Comparison of ENCODE assay signal across 10 cellular contexts in the genomic region with DNA sequence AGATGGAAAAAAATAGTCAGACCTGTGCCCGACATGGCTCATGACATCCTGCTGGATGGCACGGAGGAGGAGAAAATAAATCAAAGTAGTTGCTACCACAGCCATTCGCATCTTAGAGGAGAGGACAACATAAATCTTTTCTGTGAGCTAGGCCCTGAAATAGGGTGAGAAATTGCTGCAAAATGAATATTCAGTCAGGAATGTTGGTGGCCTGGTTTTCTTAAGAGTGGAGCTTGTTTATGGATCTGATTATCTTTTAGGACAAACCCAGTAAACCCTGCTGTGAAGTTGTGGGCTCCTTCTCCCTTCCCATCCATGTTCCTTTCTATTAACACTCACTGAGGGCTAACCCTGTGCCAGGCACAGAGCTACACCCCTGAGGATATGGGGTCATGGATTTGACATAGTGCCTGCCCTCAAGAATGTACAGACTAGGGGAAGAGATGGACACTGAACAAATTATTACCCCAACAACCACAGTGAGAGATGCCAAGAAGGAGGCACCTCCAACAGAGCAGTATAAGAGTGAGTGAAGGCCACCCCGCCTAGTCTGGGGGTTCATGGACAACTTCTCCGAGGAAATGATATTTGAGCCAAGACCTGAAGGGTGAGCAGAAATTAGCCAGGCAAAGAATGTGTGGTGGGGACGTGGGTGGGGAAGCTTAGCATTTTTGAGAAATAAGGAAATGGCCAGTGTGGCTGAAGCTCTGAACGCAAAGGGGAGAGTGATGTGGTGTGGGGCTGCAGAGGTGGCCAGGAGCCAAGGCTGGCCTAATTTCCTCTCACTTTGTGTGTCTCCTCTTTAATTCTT.
DNase-seq lines count a peak whose midpoint lies in the region; ATAC-seq and TF ChIP-seq lines count a peak whose summit lies in the region.
"Had no signal": no experiment of that assay in that cellular context is flagged by ENCODE, and none has a peak within 500 bp of the region (broad histone marks: within the 10 kb centered on the region; RNA-seq: fewer than 3 reads in every experiment).

No MANE protein-coding gene starts in this region.

- DNase-seq in left cardiac atrium = peak; percentile 30
- DNase-seq in cardiac septum (ENCODE audit: low spot score) = no peak
- DNase-seq in astrocyte of the cerebellum (ENCODE audit: low read depth) = peak; percentile 83
- DNase-seq in mucosa of gallbladder (ENCODE audit: low spot score) = peak; percentile 32
- DNase-seq in vagina (ENCODE audit: extremely low spot score in 2 of 2) = no peak
- DNase-seq: CD4-positive, alpha-beta memory T cell; effector CD4-positive, alpha-beta T cell had no signal

- no peak for TF ChIP-seq CTCF in astrocyte of the cerebellum (IDR thresholded peaks at IDR 0.05; ENCODE audit: low read depth, low read length, missing control alignments)
- TF ChIP-seq CTCF in vagina (IDR thresholded peaks at IDR 0.05) = no peak

- H3K4me1 ChIP-seq in vagina = peaks cover 24% of the 10 kb centered on the region

- H3K9me3 ChIP-seq in vagina = no peaks in the 10 kb centered on the region

- in situ Hi-C loops in astrocyte of the cerebellum (cut with HindIII; ENCODE audit: low sequenced_read_pairs) = no loop called here

- H3K27ac ChIP-seq in vagina = peak overlapping the region; percentile 39

- intact Hi-C loops in left cardiac atrium (cut with DNase I) (loop anchor here in 1 of 2 donors (10.0 kb wide), 1 partner anchor 228 kb away; no protein-coding TSS in a partner anchor), cardiac septum (cut with DNase I) (no loop called here), vagina (cut with DNase I) (no loop called here)

- H3K36me3 ChIP-seq in vagina = no peaks in the 10 kb centered on the region

- H3K27me3 ChIP-seq in vagina = no peaks in the 10 kb centered on the region

- TF ChIP-seq POLR2A in vagina (IDR thresholded peaks at IDR 0.05) = no peak

- peak; percentile 22 to 27 for ATAC-seq in left cardiac atrium
- no peak for ATAC-seq in GM18517 (IDR thresholded peaks at IDR 0.05; ENCODE audit: unreplicated experiment)
- ATAC-seq in HG02938 (IDR thresholded peaks at IDR 0.05; ENCODE audit: unreplicated experiment) = no peak
- no peak for ATAC-seq in HG03196 (IDR thresholded peaks at IDR 0.05; ENCODE audit: unreplicated experiment)

- no peak overlapping the region for H3K4me3 ChIP-seq in astrocyte of the cerebellum (ENCODE audit: low read depth, low read length)
- H3K4me3 ChIP-seq in vagina = no peak overlapping the region

Comparison
In these comparisons a context has a peak if more than half of its experiments do, and no peak if none do; other contexts are left out.
1. DNase-seq: peak in left cardiac atrium (single experiment), astrocyte of the cerebellum (single experiment) and mucosa of gallbladder (single experiment); none in cardiac septum (single experiment) and vagina (0 of 2).
2. ATAC-seq: peak in left cardiac atrium (2 of 2); none in GM18517 (single experiment), HG02938 (single experiment) and HG03196 (single experiment).